21 cellular contexts compared by ENCODE assay signal in genomic region chr9:124724415-124725067, GRCh38. TPM values are rescaled to one million over a fixed set of nuclear protein-coding genes. Genes with fewer than 3 reads are reported as not detected.
DNase-seq lines count a peak whose midpoint lies in the region; ATAC-seq, FAIRE-seq and TF ChIP-seq lines count a peak whose summit lies in the region.
"Had no signal": no experiment of that assay in that cellular context is flagged by ENCODE, and none has a peak within 500 bp of the region (broad histone marks: within the 10 kb centered on the region; RNA-seq: fewer than 3 reads in every experiment).

No MANE protein-coding gene starts in this region.

- H3K27me3 ChIP-seq in adipocyte (replicated peaks; ENCODE audit: control insufficient read depth, insufficient read depth, low read length) (no peaks in the 10 kb centered on the region), liver (ENCODE audit: control insufficient read depth in 4 of 4, insufficient read depth in 4 of 4, low read length in 3 of 4) (no peaks in the 10 kb centered on the region), BE2C (no peaks in the 10 kb centered on the region)
- H3K27me3 ChIP-seq: right atrium auricular region, upper lobe of right lung had no signal

- H3K9me3 ChIP-seq in adipocyte (ENCODE audit: control insufficient read depth, low read length) (no peaks in the 10 kb centered on the region), liver (ENCODE audit: control insufficient read depth in 4 of 4, low read length in 3 of 4) (no peaks in the 10 kb centered on the region), BE2C (no peaks in the 10 kb centered on the region)
- H3K9me3 ChIP-seq: right atrium auricular region, upper lobe of right lung had no signal

- peak overlapping the region; percentile 12 for H3K9ac ChIP-seq in adipocyte (ENCODE audit: low read length)
- H3K9ac ChIP-seq in liver (ENCODE audit: low read depth in 1 of 2, low read length in 2 of 2) = peak overlapping the region; percentile 8 to 31

- DNase-seq in H54 (ENCODE audit: insufficient read length, low spot score) = no peak
- DNase-seq in adipocyte (ENCODE audit: low read depth) = peak; percentile 43
- DNase-seq in sciatic nerve (ENCODE audit: low spot score) = no peak
- no peak for DNase-seq in BE2C
- DNase-seq in T1000 (lab: John Stamatoyannopoulos, UW) = no peak
- no peak for DNase-seq in NCI-H128 (lab: John Stamatoyannopoulos, UW; ENCODE audit: unreplicated experiment)
- DNase-seq: activated CD4-positive, alpha-beta T cell treated with anti-CD3 and anti-CD28 coated beads for 48 hours; activated naive CD4-positive, alpha-beta T cell treated with Interleukin-2 at 50 U/mL for 16 hours; activated T-cell treated with anti-CD3 and anti-CD28 coated beads, Interleukin-2, amount 50 U/mL, for 72 hours; caudate nucleus; dermis blood vessel endothelial cell; DMS53; GDM1; NCI-H1694; NCI-H526 treated with DMSO at 0.1 percent for 48 hours; upper lobe of right lung had no signal

- TF ChIP-seq RAD21 in liver (IDR thresholded peaks at IDR 0.05) = no peak

- H3K4me1 ChIP-seq in adipocyte (ENCODE audit: control insufficient read depth, insufficient read depth, low read length) = peaks cover 29% of the 10 kb centered on the region
- peaks cover 1 to 26% (median 17%) of the 10 kb centered on the region in 4 donors for H3K4me1 ChIP-seq in liver (ENCODE audit: control insufficient read depth in 4 of 4, insufficient read depth in 4 of 4, low read length in 3 of 4)
- peaks cover 4% of the 10 kb centered on the region; the same call in 1 of the 2 replicates for H3K4me1 ChIP-seq in BE2C

- no peak for TF ChIP-seq POLR2A in H54 (IDR thresholded peaks at IDR 0.05; ENCODE audit: low read depth, low read length)

- ATAC-seq in sciatic nerve = peak; percentile 74
- no peak for ATAC-seq in GM19035 (IDR thresholded peaks at IDR 0.05; ENCODE audit: unreplicated experiment)
- ATAC-seq: activated T-cell treated with anti-CD3 and anti-CD28 coated beads, Interleukin-2, amount 50 U/mL, for 72 hours; upper lobe of right lung had no signal

- no peaks in the 10 kb centered on the region for H3K36me3 ChIP-seq in adipocyte (ENCODE audit: control insufficient read depth, insufficient read depth, low read length, severe bottlenecking)
- no peaks in the 10 kb centered on the region for H3K36me3 ChIP-seq in liver (ENCODE audit: control insufficient read depth in 4 of 4, insufficient read depth in 3 of 4, low read depth in 1 of 4, low read length in 3 of 4)
- no peaks in the 10 kb centered on the region for H3K36me3 ChIP-seq in BE2C
- H3K36me3 ChIP-seq: right atrium auricular region, upper lobe of right lung had no signal

- peak overlapping the region; percentile 49 for H3K4me3 ChIP-seq in adipocyte (ENCODE audit: low read length)
- H3K4me3 ChIP-seq in liver (ENCODE audit: low read depth in 1 of 3, low read length in 3 of 3) = peak overlapping the region in 2 of 3 donors; percentile 11 to 18
- no peak overlapping the region for H3K4me3 ChIP-seq in BE2C (ENCODE audit: low read depth, low read length)
- H3K4me3 ChIP-seq: right atrium auricular region, upper lobe of right lung had no signal

- TF ChIP-seq CTCF in liver (IDR thresholded peaks at IDR 0.05; ENCODE audit: low read depth, low read length, missing input control) (no peak), BE2C (IDR thresholded peaks at IDR 0.05; ENCODE audit: low read depth, low read length) (no peak)

- intact Hi-C loops in sciatic nerve (cut with DNase I) = no loop called here

- FAIRE-seq in H54 (lab: Jason Lieb, UNC) = peak; percentile 27
- FAIRE-seq: endothelial cell of umbilical vein had no signal

- WGBS in liver = 17% methylated on average over 3 of the region's 3 CpGs

- H3K27ac ChIP-seq in liver (ENCODE audit: low read depth in 1 of 2, low read length in 2 of 2) = peak overlapping the region; percentile 41 to 46
- H3K27ac ChIP-seq: right atrium auricular region, upper lobe of right lung, VCaP had no signal

TF ChIP-seq in liver, 16 proteins besides CTCF, POLR2A, EP300 and RAD21:
- TF ChIP-seq SP1 (IDR thresholded peaks at IDR 0.05) (no peak), JUND (IDR thresholded peaks at IDR 0.05) (no peak), NR2F2 (IDR thresholded peaks at IDR 0.05) (no peak), HNF4A (conservative IDR thresholded peaks at IDR 0.05) (no peak), FOXA2 (IDR thresholded peaks at IDR 0.05) (peak; percentile 46)

RNA-seq across cellular contexts. Expression of gene NR6A1, which starts 46.6 kb away (rescaled TPM):
- 1 to 10 TPM; 2.8 to 6.1 TPM for total RNA-seq in liver
- polyA plus RNA-seq in liver = 1 to 10 TPM in 1 of 2 donors, under 1 TPM in 1; 0.72 to 1.3 TPM
- 3.3 TPM for total RNA-seq in sciatic nerve
- polyA plus RNA-seq in BE2C (2012; ENCODE audit: insufficient read depth, insufficient read length, low read depth) = 0.23 TPM

RNA-seq across cellular contexts. Expression of gene OLFML2A, which starts 52.4 kb away (rescaled TPM):
- 1 to 10 TPM in 1 of 2 donors, under 1 TPM in 1; 0.56 to 1.1 TPM for total RNA-seq in liver
- under 1 TPM; 0.15 to 0.50 TPM for polyA plus RNA-seq in liver
- 110 TPM for total RNA-seq in sciatic nerve
- 0.09 TPM for polyA plus RNA-seq in BE2C (2012; ENCODE audit: insufficient read depth, insufficient read length, low read depth)
- total RNA-seq: activated T-cell treated with anti-CD3 and anti-CD28 coated beads, Interleukin-2, amount 50 U/mL, for 72 hours had no signal

Comparison
In these comparisons a context has a peak if more than half of its experiments do, and no peak if none do; other contexts are left out.
1. RNA of gene OLFML2A, which starts 52.4 kb away (total RNA-seq): 110 TPM in sciatic nerve (single experiment); 0.56 to 1.1 TPM in liver; every median in the first group is over 10 times any median in the second.